ENCODE assay signal across 30 cellular contexts in genomic region chr10:18504161-18504560, GRCh38.
"Had no signal": no experiment of that assay in that cellular context is flagged by ENCODE, and none has a peak within 500 bp of the region (broad histone marks: within the 10 kb centered on the region; RNA-seq: fewer than 3 reads in every experiment).

No MANE protein-coding gene starts in this region.

- ATAC-seq: esophagus mucosa, gastrocnemius medialis, left lobe of liver, mucosa of descending colon, sciatic nerve had no signal

- H3K36me3 Mint-ChIP-seq: mesothelial cell of epicardium, naive B cell, neural progenitor cell had no signal

- H3K27ac Mint-ChIP-seq: dendritic cell treated with granulocyte-macrophage colony-stimulating factor and Interleukin-4, amounts not matched to agents 40 ng/mL and 50 ng/mL, for 4 days; endodermal cell; mesothelial cell of epicardium; nephron; neural progenitor cell had no signal

- H3K27me3 Mint-ChIP-seq: dendritic cell treated with granulocyte-macrophage colony-stimulating factor and Interleukin-4, amounts not matched to agents 40 ng/mL and 50 ng/mL, for 4 days had no signal

- H3K36me3 ChIP-seq: colonic mucosa, gastrocnemius medialis, neural progenitor cell, prostate gland, right atrium auricular region, tibial artery, upper lobe of left lung had no signal

- H3K27me3 ChIP-seq: colonic mucosa, gastrocnemius medialis, hepatocyte, neural progenitor cell, right atrium auricular region, stomach, tibial artery, upper lobe of left lung had no signal

- H3K9me3 ChIP-seq: colonic mucosa, gastrocnemius medialis, mucosa of descending colon, prostate gland, right atrium auricular region, stomach, tibial artery, upper lobe of left lung had no signal

- H3K4me1 Mint-ChIP-seq: endodermal cell, naive B cell had no signal

- H3K4me3 ChIP-seq: colonic mucosa, gastrocnemius medialis, hepatocyte, mucosa of descending colon, neural progenitor cell, prostate gland, right atrium auricular region, smooth muscle cell, stomach, tibial artery, upper lobe of left lung had no signal

- H3K4me1 ChIP-seq: colonic mucosa, gastrocnemius medialis, neural progenitor cell, prostate gland, stomach, upper lobe of left lung had no signal

- H3K27ac ChIP-seq: colonic mucosa, epithelial cell of prostate, gastrocnemius medialis, hepatocyte, neural progenitor cell, prostate gland, right atrium auricular region, stomach, tibial artery, upper lobe of left lung had no signal

- H3K9me3 Mint-ChIP-seq: dendritic cell treated with granulocyte-macrophage colony-stimulating factor and Interleukin-4, amounts not matched to agents 40 ng/mL and 50 ng/mL, for 4 days; endodermal cell; mesothelial cell of epicardium; naive B cell; nephron; neural progenitor cell had no signal

- H3K4me3 Mint-ChIP-seq: dendritic cell treated with granulocyte-macrophage colony-stimulating factor and Interleukin-4, amounts not matched to agents 40 ng/mL and 50 ng/mL, for 4 days; endodermal cell; mesothelial cell of epicardium; naive B cell; nephron; neural progenitor cell had no signal

- DNase-seq: colonic mucosa; effector CD8-positive, alpha-beta T cell; endodermal cell; foreskin fibroblast; gastrocnemius medialis; head of caudate nucleus; kidney; mesenchymal stem cell; mucosa of descending colon; naive B cell; stimulated activated CD4-positive, alpha-beta T cell treated with anti-CD3 and anti-CD28 coated beads, Interleukin-12 subunit alpha, Interleukin-12 subunit beta, amount 100 ng/mL, for 4 hours; stimulated activated CD4-positive, alpha-beta T cell treated with anti-CD3 and anti-CD28 coated beads, Interleukin-1b, Interleukin-23, amount 100 ng/mL, for 48 hours; stimulated activated CD4-positive, alpha-beta T cell treated with anti-CD3 and anti-CD28 coated beads, Interleukin-4, amount 100 ng/mL, for 1 hour; stimulated activated CD8-positive, alpha-beta memory T cell treated with anti-CD3 and anti-CD28 coated beads, Interleukin-4, amount 100 ng/mL, for 48 hours; stimulated activated naive CD4-positive, alpha-beta T cell treated with Interleukin-2 at 50 U/mL for 16 hours; stomach; tibial artery; upper lobe of left lung had no signal
